Comparison of ENCODE assay signal across 8 cellular contexts in the genomic region with DNA sequence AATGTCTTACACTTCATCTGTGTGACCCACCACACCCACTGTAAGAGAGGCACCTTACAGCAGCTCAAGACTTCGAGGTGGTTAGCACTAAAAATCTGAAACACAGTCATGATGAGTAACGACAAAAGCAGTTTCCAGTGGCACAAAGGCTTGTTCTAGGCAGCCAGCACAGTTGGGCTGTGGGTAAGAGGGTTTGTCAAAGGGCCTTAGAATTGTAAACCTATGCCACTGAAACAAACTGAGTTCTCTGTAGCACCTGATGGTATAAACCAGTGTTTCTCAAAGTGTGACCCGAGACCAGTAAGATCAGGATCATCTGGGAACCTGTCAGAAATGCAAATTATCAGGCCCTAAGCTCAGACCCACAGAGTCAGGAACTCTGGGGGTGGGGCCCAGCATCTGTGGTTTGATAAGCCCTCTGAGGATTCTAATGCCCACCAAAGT. TPM values are rescaled to one million over a fixed set of nuclear protein-coding genes. Genes with fewer than 3 reads are reported as not detected.
DNase-seq lines count a peak whose midpoint lies in the region; ATAC-seq, FAIRE-seq and TF ChIP-seq lines count a peak whose summit lies in the region.

No MANE protein-coding gene starts in this region.

- H3K36me3 ChIP-seq in astrocyte (ENCODE audit: insufficient read depth, low read length), result no peaks in the 10 kb centered on the region

- H3K4me3 Mint-ChIP-seq in astrocyte (ENCODE audit: unreplicated experiment), result no peak overlapping the region

- H3K4me3 ChIP-seq in astrocyte (ENCODE audit: insufficient read depth, low read depth, low read length), result no peak overlapping the region

- no peaks in the 10 kb centered on the region for H3K27me3 ChIP-seq in astrocyte (ENCODE audit: insufficient read depth, low read length)

- H3K9ac ChIP-seq in astrocyte (ENCODE audit: low read length), result no peak overlapping the region

- H3K4me1 Mint-ChIP-seq in astrocyte (ENCODE audit: low read depth, unreplicated experiment), result peaks cover 25% of the 10 kb centered on the region

- H3K27ac ChIP-seq in astrocyte (ENCODE audit: low read depth, low read length), result peak overlapping the region; percentile 23

- H2AFZ ChIP-seq in astrocyte (ENCODE audit: low read depth, low read length), result no peak overlapping the region

- peak; percentile 35 for ATAC-seq in GM19455 (IDR thresholded peaks at IDR 0.05; ENCODE audit: unreplicated experiment)
- no peak for ATAC-seq in HG02571 (IDR thresholded peaks at IDR 0.05; ENCODE audit: unreplicated experiment)

- peaks cover 4% of the 10 kb centered on the region for H3K9me3 Mint-ChIP-seq in astrocyte (ENCODE audit: unreplicated experiment)

- peak overlapping the region; percentile 39 for H3K4me2 ChIP-seq in astrocyte (ENCODE audit: low read length)

- H3K27me3 Mint-ChIP-seq in astrocyte (ENCODE audit: low read depth, unreplicated experiment), result peaks cover 26% of the 10 kb centered on the region

- no peak for FAIRE-seq in astrocyte (lab: Jason Lieb, UNC)

- H3K79me2 ChIP-seq in astrocyte (ENCODE audit: insufficient read depth, low read length), result no peaks in the 10 kb centered on the region

- H3K27ac Mint-ChIP-seq in astrocyte (ENCODE audit: unreplicated experiment), result no peak overlapping the region

- H3K36me3 Mint-ChIP-seq in astrocyte (ENCODE audit: low read depth, unreplicated experiment), result no peaks in the 10 kb centered on the region

- H3K9me3 ChIP-seq in astrocyte (ENCODE audit: insufficient read depth, low read depth, low read length), result no peaks in the 10 kb centered on the region

- peaks cover 20% of the 10 kb centered on the region for H3K4me1 ChIP-seq in astrocyte (ENCODE audit: insufficient read depth, low read length)

- DNase-seq in RKO (ENCODE audit: low spot score) (peak; percentile 5), astrocyte (ENCODE audit: low read depth) (peak; percentile 66), SK-N-DZ (ENCODE audit: low spot score) (no peak), NCI-H146 treated with DMSO at 0.1 percent for 48 hours (lab: John Stamatoyannopoulos, UW; ENCODE audit: unreplicated experiment) (no peak)
- peak; percentile 11 for DNase-seq in stimulated activated CD4-positive, alpha-beta T cell treated with anti-CD3 and anti-CD28 coated beads, Interleukin-2, amount 100 ng/mL, for 4 hours (ENCODE audit: low read depth)
- DNase-seq in effector CD8-positive, alpha-beta T cell (lab: John Stamatoyannopoulos, UW), result no peak

- H4K20me1 ChIP-seq in astrocyte (ENCODE audit: insufficient read depth, low read length), result no peaks in the 10 kb centered on the region

- no peak for TF ChIP-seq CTCF in astrocyte (IDR thresholded peaks at IDR 0.05; ENCODE audit: insufficient read depth, low read depth, low read length)

RNA-seq across cellular contexts. Expression of a gene that starts 36.5 kb away (rescaled TPM):
- total RNA-seq in astrocyte, result 0.52 and 0.60 TPM in 2 replicates
- polyA plus RNA-seq in SK-N-DZ (2014; cell fraction: cytosol; rRNA removed), result 0.28 and 0.65 TPM in 2 replicates
- polyA plus RNA-seq in SK-N-DZ (2014; cell fraction: nucleus; rRNA removed), result 0.62 and 0.67 TPM in 2 replicates

Comparison
In these comparisons a context has a peak if more than half of its experiments do, and no peak if none do; other contexts are left out.
1. DNase-seq: peak in RKO (single experiment), astrocyte (single experiment) and stimulated activated CD4-positive, alpha-beta T cell treated with anti-CD3 and anti-CD28 coated beads, Interleukin-2, amount 100 ng/mL, for 4 hours (single experiment); none in effector CD8-positive, alpha-beta T cell (single experiment), SK-N-DZ (single experiment) and NCI-H146 treated with DMSO at 0.1 percent for 48 hours (single experiment).